8 cellular contexts compared by ENCODE assay signal in the genomic region with DNA sequence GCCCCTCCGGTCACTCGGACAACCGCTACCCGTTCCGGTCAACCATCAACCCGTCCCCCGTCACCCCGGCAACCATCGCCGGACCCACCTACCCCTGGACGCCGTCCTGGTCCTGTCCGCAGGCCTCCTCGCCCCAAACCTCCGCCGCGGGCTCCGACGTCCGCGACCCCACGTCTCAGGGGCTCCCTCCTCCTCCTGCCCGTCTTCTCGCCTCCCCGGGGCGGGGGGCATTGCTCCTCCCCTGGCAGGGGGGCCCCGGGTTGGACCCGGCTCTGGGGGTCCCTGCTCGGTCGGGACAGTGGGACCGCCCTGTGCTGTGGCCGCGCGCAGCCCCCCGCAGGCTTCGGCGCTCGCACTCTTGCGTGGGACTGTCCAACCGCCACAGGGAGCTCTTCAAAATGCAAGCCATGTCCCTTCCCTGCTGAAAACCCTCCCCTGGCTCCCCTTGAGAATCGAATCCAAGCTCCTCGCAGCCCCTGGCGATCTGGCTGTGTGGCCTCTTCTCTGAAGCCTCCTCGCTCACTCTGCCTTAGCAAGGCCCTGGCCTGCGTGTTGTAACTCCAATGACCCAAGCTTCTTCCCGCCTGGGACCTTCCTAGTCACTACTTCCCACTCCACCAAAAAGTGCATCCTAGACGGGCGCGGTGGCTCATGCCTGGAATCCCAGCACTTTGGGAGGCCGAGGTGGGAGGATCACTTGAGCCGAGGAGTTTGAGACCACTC.
A peak's percentile ranks its signal among the peaks of the same experiment; 100 is the strongest.
DNase-seq lines count a peak whose midpoint lies in the region; ATAC-seq lines count a peak whose summit lies in the region.

No MANE protein-coding gene starts in this region.

- H3K27ac ChIP-seq in stomach smooth muscle (ENCODE audit: low read length), result peak overlapping the region; percentile 37

- H3K27me3 ChIP-seq in iPS-15b (ENCODE audit: control insufficient read depth, insufficient read depth, low read length), result no peaks in the 10 kb centered on the region
- peaks cover 0 to 2% of the 10 kb centered on the region in 2 donors for H3K27me3 ChIP-seq in stomach smooth muscle (ENCODE audit: control insufficient read depth in 1 of 2, insufficient read depth in 2 of 2, low read length in 2 of 2)

- H3K4me1 Mint-ChIP-seq in T-helper 2 cell treated with Interferon-gamma antibody and Interleukin-4, amounts not matched to agents 5 μg/mL and 100 μg/mL, for 36 hours (ENCODE audit: low read depth), result peaks cover 8% of the 10 kb centered on the region
- H3K4me1 Mint-ChIP-seq in activated naive CD8-positive, alpha-beta T cell (ENCODE audit: low read depth), result peaks cover 15% of the 10 kb centered on the region

- no peak for DNase-seq in T-helper 2 cell treated with Interferon-gamma antibody and Interleukin-4, amounts not matched to agents 5 μg/mL and 100 μg/mL, for 36 hours (ENCODE audit: low spot score)
- DNase-seq in T-helper 2 cell (no peak), NCI-H1436 treated with DMSO at 0.1 percent for 48 hours (lab: John Stamatoyannopoulos, UW) (no peak), NCI-H1105 (lab: John Stamatoyannopoulos, UW) (no peak)

- H3K4me1 ChIP-seq in iPS-15b (ENCODE audit: control insufficient read depth, insufficient read depth, low read length) (no peaks in the 10 kb centered on the region), stomach smooth muscle (ENCODE audit: control insufficient read depth, insufficient read depth, low read length) (peaks cover 14% of the 10 kb centered on the region)

- H3K27me3 Mint-ChIP-seq in T-helper 2 cell treated with Interferon-gamma antibody and Interleukin-4, amounts not matched to agents 5 μg/mL and 100 μg/mL, for 36 hours (ENCODE audit: low read depth), result peaks cover 23% of the 10 kb centered on the region
- H3K27me3 Mint-ChIP-seq in activated naive CD8-positive, alpha-beta T cell, result peaks cover 5% of the 10 kb centered on the region

- H3K27ac Mint-ChIP-seq in T-helper 2 cell treated with Interferon-gamma antibody and Interleukin-4, amounts not matched to agents 5 μg/mL and 100 μg/mL, for 36 hours, result peak overlapping the region; percentile 36
- no peak overlapping the region for H3K27ac Mint-ChIP-seq in activated naive CD8-positive, alpha-beta T cell

- H3K36me3 ChIP-seq in iPS-15b (ENCODE audit: control insufficient read depth, insufficient read depth, low read length) (peaks cover 7% of the 10 kb centered on the region), stomach smooth muscle (ENCODE audit: control insufficient read depth in 2 of 2, insufficient read depth in 2 of 2, low read length in 2 of 2) (no peaks in the 10 kb centered on the region)

- ATAC-seq in HG02610 (IDR thresholded peaks at IDR 0.05; ENCODE audit: unreplicated experiment), result no peak

- H3K4me3 ChIP-seq in iPS-15b (ENCODE audit: low read depth, low read length) (peak overlapping the region; percentile 82), stomach smooth muscle (ENCODE audit: low read length in 2 of 2) (peak overlapping the region; percentile 77 to 87)

- H3K9me3 ChIP-seq in iPS-15b (ENCODE audit: control insufficient read depth, insufficient read depth, low read length), result no peaks in the 10 kb centered on the region
- no peaks in the 10 kb centered on the region for H3K9me3 ChIP-seq in stomach smooth muscle (ENCODE audit: control insufficient read depth in 2 of 2, low read length in 2 of 2)

- no peaks in the 10 kb centered on the region for H3K9me3 Mint-ChIP-seq in T-helper 2 cell treated with Interferon-gamma antibody and Interleukin-4, amounts not matched to agents 5 μg/mL and 100 μg/mL, for 36 hours
- H3K9me3 Mint-ChIP-seq in activated naive CD8-positive, alpha-beta T cell (ENCODE audit: low read depth), result no peaks in the 10 kb centered on the region

- H3K36me3 Mint-ChIP-seq in T-helper 2 cell treated with Interferon-gamma antibody and Interleukin-4, amounts not matched to agents 5 μg/mL and 100 μg/mL, for 36 hours (ENCODE audit: low read depth), result no peaks in the 10 kb centered on the region
- H3K36me3 Mint-ChIP-seq in activated naive CD8-positive, alpha-beta T cell, result no peaks in the 10 kb centered on the region

- H3K9ac ChIP-seq in iPS-15b (ENCODE audit: low read depth, low read length), result no peak overlapping the region
- peak overlapping the region; percentile 35 to 69 for H3K9ac ChIP-seq in stomach smooth muscle (ENCODE audit: low read length in 2 of 2)

- peak overlapping the region; percentile 78 for H3K4me3 Mint-ChIP-seq in T-helper 2 cell treated with Interferon-gamma antibody and Interleukin-4, amounts not matched to agents 5 μg/mL and 100 μg/mL, for 36 hours
- peak overlapping the region; percentile 87 for H3K4me3 Mint-ChIP-seq in activated naive CD8-positive, alpha-beta T cell
